8 cellular contexts compared by ENCODE assay signal in the genomic region with DNA sequence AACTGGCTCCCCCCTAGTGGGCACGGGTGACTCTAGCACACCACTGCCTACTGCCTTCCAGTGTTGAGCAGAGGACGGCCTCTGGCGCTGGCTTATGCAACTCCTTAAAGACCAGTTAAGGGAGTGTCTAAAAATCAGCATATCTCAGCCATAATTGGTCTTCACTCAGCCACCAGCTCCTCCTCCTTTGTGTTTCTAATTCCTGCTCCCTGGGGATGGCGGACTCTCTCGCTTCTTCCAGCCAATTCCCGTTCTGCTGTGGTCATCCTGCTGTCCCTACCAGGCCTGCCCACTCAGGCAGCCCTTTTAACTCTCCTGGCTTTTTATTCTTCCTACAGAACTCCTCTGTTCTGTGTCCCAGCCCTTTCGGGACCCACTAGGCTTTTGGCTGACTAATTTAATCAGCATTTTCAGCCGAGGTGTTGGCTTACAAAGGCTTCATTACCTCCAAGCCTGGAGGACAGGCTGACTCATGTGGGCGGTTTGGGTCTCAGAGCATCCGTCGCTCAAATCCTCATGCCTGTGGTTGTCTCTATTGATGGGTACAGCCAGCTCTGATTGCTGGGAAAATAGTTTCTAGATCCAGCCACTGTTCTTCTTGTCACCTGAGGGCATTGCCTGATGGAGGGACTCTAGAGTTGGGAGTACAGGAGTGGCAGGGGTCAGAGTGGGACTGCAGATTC.
DNase-seq lines count a peak whose midpoint lies in the region; ATAC-seq and TF ChIP-seq lines count a peak whose summit lies in the region.

No MANE protein-coding gene starts in this region.

- H3K4me3 Mint-ChIP-seq in nephron progenitor cell: peak overlapping the region; percentile 56

- peaks cover 8% of the 10 kb centered on the region for H3K36me3 Mint-ChIP-seq in nephron progenitor cell (ENCODE audit: low read depth)

- no peak for ATAC-seq in GM18502 (IDR thresholded peaks at IDR 0.05; ENCODE audit: poor library complexity, unreplicated experiment)

- no peak for TF ChIP-seq CTCF in nephron progenitor cell (IDR thresholded peaks at IDR 0.05)

- peaks cover 33% of the 10 kb centered on the region for H3K9me3 Mint-ChIP-seq in nephron progenitor cell

- H3K4me1 Mint-ChIP-seq in nephron progenitor cell: peaks cover 15% of the 10 kb centered on the region

- peak overlapping the region; percentile 81 for H3K27ac Mint-ChIP-seq in nephron progenitor cell

- peak; percentile 89 for DNase-seq in GM03348 (ENCODE audit: low spot score)
- DNase-seq in NCI-H226: peak; percentile 86
- DNase-seq in dedifferentiated amniotic fluid mesenchymal stem cell (ENCODE audit: extremely low spot score): peak; percentile 89
- peak; percentile 38 for DNase-seq in nephron progenitor cell
- no peak for DNase-seq in activated T-cell treated with anti-CD3 and anti-CD28 coated beads for 4 hours
- no peak for DNase-seq in activated gamma-delta T cell (lab: John Stamatoyannopoulos, UW)
- DNase-seq in KG1 (lab: John Stamatoyannopoulos, UW): no peak

- H3K27me3 Mint-ChIP-seq in nephron progenitor cell (ENCODE audit: low read depth, poor library complexity): peaks cover 3% of the 10 kb centered on the region

Comparison
In these comparisons a context has a peak if more than half of its experiments do, and no peak if none do; other contexts are left out.
1. DNase-seq: peak in GM03348 (single experiment), NCI-H226 (single experiment), dedifferentiated amniotic fluid mesenchymal stem cell (single experiment) and nephron progenitor cell (single experiment); none in activated T-cell treated with anti-CD3 and anti-CD28 coated beads for 4 hours (single experiment), activated gamma-delta T cell (single experiment) and KG1 (single experiment).